In the genomic region with DNA sequence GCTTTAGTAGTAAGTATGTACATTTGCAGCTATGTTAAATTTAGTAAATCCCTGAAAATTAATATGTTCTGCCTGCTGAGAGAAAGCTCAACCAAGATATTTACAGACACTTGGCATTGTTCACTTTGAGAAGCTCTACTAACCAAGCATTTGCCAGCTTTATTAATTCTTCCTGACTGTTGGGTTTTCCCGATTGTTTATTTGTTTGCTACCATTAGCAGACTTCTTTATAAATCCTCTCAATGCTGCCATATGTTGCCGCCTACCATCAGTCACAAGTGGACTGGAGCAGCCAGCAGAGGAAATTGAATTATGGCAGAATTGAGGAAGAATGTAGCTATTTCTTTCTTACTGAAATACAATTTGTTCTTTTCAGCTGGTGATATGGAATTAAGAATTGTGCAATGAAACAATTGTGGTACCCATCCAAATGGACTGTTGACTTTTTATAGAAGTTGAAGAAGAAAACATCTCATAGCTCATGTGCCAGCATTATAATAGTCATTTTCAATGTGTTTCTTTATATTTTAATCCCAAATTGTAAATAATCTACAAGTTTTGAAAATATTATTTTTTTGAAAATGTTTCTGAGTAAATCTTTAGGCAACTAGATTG, we compare ENCODE assay signal across 2 cellular contexts.
TF ChIP-seq lines count a peak whose summit lies in the region.

No MANE protein-coding gene starts in this region.

TF ChIP-seq in Ishikawa, 13 proteins besides CTCF, POLR2A, EP300 and RAD21 (continued from another document):
- TF ChIP-seq, protein P1, sequence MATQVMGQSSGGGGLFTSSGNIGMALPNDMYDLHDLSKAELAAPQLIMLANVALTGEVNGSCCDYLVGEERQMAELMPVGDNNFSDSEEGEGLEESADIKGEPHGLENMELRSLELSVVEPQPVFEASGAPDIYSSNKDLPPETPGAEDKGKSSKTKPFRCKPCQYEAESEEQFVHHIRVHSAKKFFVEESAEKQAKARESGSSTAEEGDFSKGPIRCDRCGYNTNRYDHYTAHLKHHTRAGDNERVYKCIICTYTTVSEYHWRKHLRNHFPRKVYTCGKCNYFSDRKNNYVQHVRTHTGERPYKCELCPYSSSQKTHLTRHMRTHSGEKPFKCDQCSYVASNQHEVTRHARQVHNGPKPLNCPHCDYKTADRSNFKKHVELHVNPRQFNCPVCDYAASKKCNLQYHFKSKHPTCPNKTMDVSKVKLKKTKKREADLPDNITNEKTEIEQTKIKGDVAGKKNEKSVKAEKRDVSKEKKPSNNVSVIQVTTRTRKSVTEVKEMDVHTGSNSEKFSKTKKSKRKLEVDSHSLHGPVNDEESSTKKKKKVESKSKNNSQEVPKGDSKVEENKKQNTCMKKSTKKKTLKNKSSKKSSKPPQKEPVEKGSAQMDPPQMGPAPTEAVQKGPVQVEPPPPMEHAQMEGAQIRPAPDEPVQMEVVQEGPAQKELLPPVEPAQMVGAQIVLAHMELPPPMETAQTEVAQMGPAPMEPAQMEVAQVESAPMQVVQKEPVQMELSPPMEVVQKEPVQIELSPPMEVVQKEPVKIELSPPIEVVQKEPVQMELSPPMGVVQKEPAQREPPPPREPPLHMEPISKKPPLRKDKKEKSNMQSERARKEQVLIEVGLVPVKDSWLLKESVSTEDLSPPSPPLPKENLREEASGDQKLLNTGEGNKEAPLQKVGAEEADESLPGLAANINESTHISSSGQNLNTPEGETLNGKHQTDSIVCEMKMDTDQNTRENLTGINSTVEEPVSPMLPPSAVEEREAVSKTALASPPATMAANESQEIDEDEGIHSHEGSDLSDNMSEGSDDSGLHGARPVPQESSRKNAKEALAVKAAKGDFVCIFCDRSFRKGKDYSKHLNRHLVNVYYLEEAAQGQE (IDR thresholded peaks at IDR 0.05; ENCODE audit: low read depth) = no peak
- TF ChIP-seq TCF12 (IDR thresholded peaks at IDR 0.05; ENCODE audit: low read depth) (peak; percentile 93), CREB1 (IDR thresholded peaks at IDR 0.05; ENCODE audit: low read depth) (no peak), YY1 (IDR thresholded peaks at IDR 0.05; ENCODE audit: low read depth) (no peak)
- TF ChIP-seq, protein P2, sequence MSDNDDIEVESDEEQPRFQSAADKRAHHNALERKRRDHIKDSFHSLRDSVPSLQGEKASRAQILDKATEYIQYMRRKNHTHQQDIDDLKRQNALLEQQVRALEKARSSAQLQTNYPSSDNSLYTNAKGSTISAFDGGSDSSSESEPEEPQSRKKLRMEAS (IDR thresholded peaks at IDR 0.05) = no peak

TF ChIP-seq in HepG2, 621 proteins besides CTCF, POLR2A, EP300 and RAD21 (continued from another document):
- TF ChIP-seq, protein P3, sequence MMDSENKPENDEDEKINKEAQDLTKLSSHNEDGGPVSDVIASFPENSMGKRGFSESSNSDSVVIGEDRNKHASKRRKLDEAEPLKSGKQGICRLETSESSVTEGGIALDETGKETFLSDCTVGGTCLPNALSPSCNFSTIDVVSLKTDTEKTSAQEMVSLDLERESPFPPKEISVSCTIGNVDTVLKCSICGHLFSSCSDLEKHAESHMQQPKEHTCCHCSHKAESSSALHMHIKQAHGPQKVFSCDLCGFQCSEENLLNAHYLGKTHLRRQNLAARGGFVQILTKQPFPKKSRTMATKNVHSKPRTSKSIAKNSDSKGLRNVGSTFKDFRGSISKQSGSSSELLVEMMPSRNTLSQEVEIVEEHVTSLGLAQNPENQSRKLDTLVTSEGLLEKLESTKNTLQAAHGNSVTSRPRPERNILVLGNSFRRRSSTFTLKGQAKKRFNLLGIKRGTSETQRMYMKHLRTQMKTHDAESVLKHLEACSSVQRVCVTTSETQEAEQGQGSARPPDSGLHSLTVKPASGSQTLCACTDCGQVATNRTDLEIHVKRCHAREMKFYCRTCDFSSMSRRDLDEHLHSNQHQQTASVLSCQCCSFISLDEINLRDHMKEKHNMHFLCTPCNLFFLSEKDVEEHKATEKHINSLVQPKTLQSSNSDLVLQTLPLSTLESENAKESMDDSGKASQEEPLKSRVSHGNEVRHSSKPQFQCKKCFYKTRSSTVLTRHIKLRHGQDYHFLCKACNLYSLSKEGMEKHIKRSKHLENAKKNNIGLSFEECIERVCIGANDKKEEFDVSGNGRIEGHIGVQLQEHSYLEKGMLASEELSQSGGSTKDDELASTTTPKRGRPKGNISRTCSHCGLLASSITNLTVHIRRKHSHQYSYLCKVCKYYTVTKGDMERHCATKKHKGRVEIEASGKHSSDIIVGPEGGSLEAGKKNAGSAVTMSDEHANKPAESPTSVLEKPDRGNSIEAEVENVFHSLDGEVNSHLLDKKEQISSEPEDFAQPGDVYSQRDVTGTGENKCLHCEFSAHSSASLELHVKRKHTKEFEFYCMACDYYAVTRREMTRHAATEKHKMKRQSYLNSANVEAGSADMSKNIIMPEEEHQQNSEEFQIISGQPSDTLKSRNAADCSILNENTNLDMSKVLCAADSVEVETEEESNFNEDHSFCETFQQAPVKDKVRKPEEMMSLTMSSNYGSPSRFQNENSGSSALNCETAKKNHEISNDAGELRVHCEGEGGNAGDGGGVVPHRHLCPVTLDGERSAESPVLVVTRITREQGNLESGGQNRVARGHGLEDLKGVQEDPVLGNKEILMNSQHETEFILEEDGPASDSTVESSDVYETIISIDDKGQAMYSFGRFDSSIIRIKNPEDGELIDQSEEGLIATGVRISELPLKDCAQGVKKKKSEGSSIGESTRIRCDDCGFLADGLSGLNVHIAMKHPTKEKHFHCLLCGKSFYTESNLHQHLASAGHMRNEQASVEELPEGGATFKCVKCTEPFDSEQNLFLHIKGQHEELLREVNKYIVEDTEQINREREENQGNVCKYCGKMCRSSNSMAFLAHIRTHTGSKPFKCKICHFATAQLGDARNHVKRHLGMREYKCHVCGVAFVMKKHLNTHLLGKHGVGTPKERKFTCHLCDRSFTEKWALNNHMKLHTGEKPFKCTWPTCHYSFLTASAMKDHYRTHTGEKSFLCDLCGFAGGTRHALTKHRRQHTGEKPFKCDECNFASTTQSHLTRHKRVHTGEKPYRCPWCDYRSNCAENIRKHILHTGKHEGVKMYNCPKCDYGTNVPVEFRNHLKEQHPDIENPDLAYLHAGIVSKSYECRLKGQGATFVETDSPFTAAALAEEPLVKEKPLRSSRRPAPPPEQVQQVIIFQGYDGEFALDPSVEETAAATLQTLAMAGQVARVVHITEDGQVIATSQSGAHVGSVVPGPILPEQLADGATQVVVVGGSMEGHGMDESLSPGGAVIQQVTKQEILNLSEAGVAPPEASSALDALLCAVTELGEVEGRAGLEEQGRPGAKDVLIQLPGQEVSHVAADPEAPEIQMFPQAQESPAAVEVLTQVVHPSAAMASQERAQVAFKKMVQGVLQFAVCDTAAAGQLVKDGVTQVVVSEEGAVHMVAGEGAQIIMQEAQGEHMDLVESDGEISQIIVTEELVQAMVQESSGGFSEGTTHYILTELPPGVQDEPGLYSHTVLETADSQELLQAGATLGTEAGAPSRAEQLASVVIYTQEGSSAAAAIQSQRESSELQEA (CRISPR knock-in tag; IDR thresholded peaks at IDR 0.05; ENCODE audit: not compliant biosample characterization) = no peak
- no peak for TF ChIP-seq PCBP2 (optimal IDR thresholded peaks at IDR 0.05; ENCODE audit: low read depth, low read length, poor library complexity, severe bottlenecking)
- TF ChIP-seq NKX3-1 (CRISPR knock-in tag; IDR thresholded peaks at IDR 0.05) = no peak
- 0 out of 2 replicates have a peak, but pooled peaks have one; percentile 44 for TF ChIP-seq THYN1 (CRISPR knock-in tag; IDR thresholded peaks at IDR 0.05; ENCODE audit: borderline replicate concordance, low read depth)
TF ChIP-seq in HepG2: peak in this region for 2.
